8 cellular contexts compared by ENCODE assay signal in the genomic region with DNA sequence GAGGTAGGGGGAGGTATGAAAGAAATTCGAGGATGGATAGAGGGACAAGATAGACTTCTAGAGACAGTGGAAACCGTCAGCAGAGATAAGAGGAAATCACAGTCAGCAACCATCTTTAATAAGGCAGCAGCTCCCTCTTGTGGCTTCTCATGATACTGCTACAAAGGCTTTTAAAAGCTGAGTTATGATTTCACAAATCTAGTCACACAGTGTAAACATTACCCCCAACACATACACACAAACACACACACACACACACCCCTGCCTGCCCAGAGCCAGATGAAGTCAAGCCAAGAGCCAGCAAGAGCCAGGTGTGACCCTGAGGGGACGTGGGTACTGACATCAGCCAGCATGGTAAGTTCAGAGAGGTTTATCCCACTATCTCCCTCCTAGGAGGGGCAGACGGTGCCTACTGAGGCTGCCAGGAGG. TPM values are rescaled to one million over a fixed set of nuclear protein-coding genes. Genes with fewer than 3 reads are reported as not detected.
DNase-seq lines count a peak whose midpoint lies in the region; ATAC-seq and TF ChIP-seq lines count a peak whose summit lies in the region.

No MANE protein-coding gene starts in this region.

- no peak for TF ChIP-seq POLR2A in gastrocnemius medialis (IDR thresholded peaks at IDR 0.05)

- intact Hi-C loops in left ventricle myocardium inferior (cut with micrococcal nuclease) (loop anchor here (2.0 kb wide), 1 partner anchor 61 kb away; no protein-coding TSS in a partner anchor), gastrocnemius medialis (cut with DNase I; ENCODE audit: low total_unique reads) (loop anchor here (1.0 kb wide), 1 partner anchor 60 kb away; no protein-coding TSS in a partner anchor)

- TF ChIP-seq CTCF in left ventricle myocardium inferior (IDR thresholded peaks at IDR 0.05; ENCODE audit: borderline replicate concordance) (peak; percentile 85), gastrocnemius medialis (IDR thresholded peaks at IDR 0.05 in 4 of 5, conservative IDR thresholded peaks at IDR 0.05 in 1 of 5) (peak; percentile 79 to 92 (median 90))

- H3K9me3 ChIP-seq in SJCRH30 (replicated peaks): no peaks in the 10 kb centered on the region
- H3K9me3 ChIP-seq in left ventricle myocardium inferior (replicated peaks): no peaks in the 10 kb centered on the region
- no peaks in the 10 kb centered on the region for H3K9me3 ChIP-seq in gastrocnemius medialis

- in situ Hi-C loops in gastrocnemius medialis (cut with MboI; ENCODE audit: low sequenced_read_pairs in 4 of 4): loop anchor here (5.0 kb wide), 2 partner anchors 58 to 63 kb away; a partner anchor contains a TSS

- peak; percentile 76 for DNase-seq in ELR (ENCODE audit: low read depth)
- peak; percentile 61 for DNase-seq in M059J (ENCODE audit: low read depth)
- DNase-seq in SJCRH30: peak; percentile 36 to 83
- DNase-seq in activated naive CD8-positive, alpha-beta T cell treated with anti-CD3 and anti-CD28 coated beads, Interleukin-2, amount 50 U/mL, for 16 hours (ENCODE audit: low read depth, low spot score): peak; percentile 7
- DNase-seq in left ventricle myocardium inferior: no peak
- DNase-seq in gastrocnemius medialis: peak in 1 of 2 donors; percentile 32

- no peaks in the 10 kb centered on the region for H3K4me1 ChIP-seq in SJCRH30
- no peaks in the 10 kb centered on the region for H3K4me1 ChIP-seq in left ventricle myocardium inferior
- H3K4me1 ChIP-seq in gastrocnemius medialis: peaks cover 2 to 7% of the 10 kb centered on the region in 2 donors

- ATAC-seq in gastrocnemius medialis (peak; percentile 78 to 92), GM19452 (IDR thresholded peaks at IDR 0.05; ENCODE audit: unreplicated experiment) (no peak), HG03196 (IDR thresholded peaks at IDR 0.05; ENCODE audit: unreplicated experiment) (no peak)

- no peak overlapping the region for H3K27ac ChIP-seq in SJCRH30
- H3K27ac ChIP-seq in left ventricle myocardium inferior (replicated peaks): no peak overlapping the region
- H3K27ac ChIP-seq in gastrocnemius medialis: no peak overlapping the region

- H3K4me3 ChIP-seq in SJCRH30 (no peak overlapping the region), left ventricle myocardium inferior (no peak overlapping the region), gastrocnemius medialis (no peak overlapping the region)

- H3K27me3 ChIP-seq in SJCRH30 (no peaks in the 10 kb centered on the region), left ventricle myocardium inferior (ENCODE audit: low read depth) (no peaks in the 10 kb centered on the region), gastrocnemius medialis (no peaks in the 10 kb centered on the region)

- H3K36me3 ChIP-seq in SJCRH30 (no peaks in the 10 kb centered on the region), left ventricle myocardium inferior (no peaks in the 10 kb centered on the region), gastrocnemius medialis (no peaks in the 10 kb centered on the region)

RNA-seq across cellular contexts. Expression of a gene that starts 16.4 kb away (rescaled TPM):
- not detected in 2 replicates for total RNA-seq in M059J (2014; rRNA removed; shearing (Covaris generic))
- not detected in 2 replicates for total RNA-seq in SJCRH30 (2014; rRNA removed; shearing (Covaris generic))
- total RNA-seq in left ventricle myocardium inferior (not detected), gastrocnemius medialis (1 to 10 TPM in 1 of 4 donors, under 1 TPM in 1, not detected in 2; 0.83 to 3.3 TPM)

RNA-seq across cellular contexts. Expression of a gene that starts 18.9 kb away (rescaled TPM):
- total RNA-seq in M059J (2014; rRNA removed; shearing (Covaris generic)): not detected in 2 replicates
- not detected in 2 replicates for total RNA-seq in SJCRH30 (2014; rRNA removed; shearing (Covaris generic))
- not detected for total RNA-seq in left ventricle myocardium inferior
- 1 to 10 TPM in 1 of 4 donors, not detected in 3; 1.4 TPM for total RNA-seq in gastrocnemius medialis

RNA-seq across cellular contexts. Expression of a gene that starts 44.8 kb away (rescaled TPM):
- total RNA-seq in M059J (2014; rRNA removed; shearing (Covaris generic)): 4.7 and 8.8 TPM in 2 replicates
- total RNA-seq in SJCRH30 (2014; rRNA removed; shearing (Covaris generic)): 17.4 and 18.5 TPM in 2 replicates
- total RNA-seq in left ventricle myocardium inferior: 7.0 TPM
- 1 to 10 TPM; 3.0 to 6.2 (median 5.3) TPM for total RNA-seq in gastrocnemius medialis

Comparison
In these comparisons a context has a peak if more than half of its experiments do, and no peak if none do; other contexts are left out.
1. ATAC-seq: peak in gastrocnemius medialis (2 of 2); none in GM19452 (single experiment) and HG03196 (single experiment).